8 cellular contexts compared by ENCODE assay signal in genomic region chr19:46601318-46602224, GRCh38. TPM values are rescaled to one million over a fixed set of nuclear protein-coding genes. Genes with fewer than 3 reads are reported as not detected.
DNase-seq lines count a peak whose midpoint lies in the region; ATAC-seq and TF ChIP-seq lines count a peak whose summit lies in the region.

CALM3 (plus strand) TSS chr19:46601330; CDS start chr19:46601435, 105 bp downstream.

- peaks cover 4% of the 10 kb centered on the region for H3K4me1 Mint-ChIP-seq in MCF 10A (ENCODE audit: insufficient read depth, unreplicated experiment)
- peaks cover 64% of the 10 kb centered on the region for H3K4me1 Mint-ChIP-seq in stimulated activated naive CD8-positive, alpha-beta T cell treated with anti-CD3 and anti-CD28 coated beads, Interleukin-15, amount 100 ng/mL, for 72 hours

- DNase-seq in LHCN-M2 (ENCODE audit: low read depth): no peak
- no peak for DNase-seq in MCF 10A (ENCODE audit: unreplicated experiment)
- no peak for DNase-seq in left colon
- no peak for DNase-seq in stimulated activated naive CD8-positive, alpha-beta T cell treated with anti-CD3 and anti-CD28 coated beads, Interleukin-15, amount 100 ng/mL, for 72 hours
- DNase-seq in NCI-H2227 (lab: John Stamatoyannopoulos, UW; ENCODE audit: unreplicated experiment): no peak

- H3K4me1 ChIP-seq in ES-I3 (ENCODE audit: insufficient read depth, low read length): peaks cover 10% of the 10 kb centered on the region; the same call in 1 of the 2 replicates

- no peak for ATAC-seq in left colon
- ATAC-seq in stimulated activated naive CD8-positive, alpha-beta T cell treated with anti-CD3 and anti-CD28 coated beads, Interleukin-15, amount 100 ng/mL, for 72 hours: no peak
- no peak for ATAC-seq in HG02588 (IDR thresholded peaks at IDR 0.05; ENCODE audit: unreplicated experiment)
- no peak for ATAC-seq in GM18909 (IDR thresholded peaks at IDR 0.05; ENCODE audit: poor library complexity, unreplicated experiment)

- no peaks in the 10 kb centered on the region for H3K27me3 Mint-ChIP-seq in MCF 10A (ENCODE audit: insufficient read depth, unreplicated experiment)
- H3K27me3 Mint-ChIP-seq in stimulated activated naive CD8-positive, alpha-beta T cell treated with anti-CD3 and anti-CD28 coated beads, Interleukin-15, amount 100 ng/mL, for 72 hours: no peaks in the 10 kb centered on the region

- TSS peak; percentile 75 for BruUV-seq in MCF 10A (replicated peaks; lab: Mats Ljungman, UMichigan)

- H3K9ac ChIP-seq in ES-I3 (ENCODE audit: low read depth, low read length): peak within 1 kb of the TSS; percentile 100

- peaks cover 25% of the 10 kb centered on the region for H3K36me3 Mint-ChIP-seq in MCF 10A (ENCODE audit: insufficient read depth, unreplicated experiment)

- POLR2A ChIA-PET in MCF 10A (lab: Yijun Ruan, JAX): interaction anchor here (0.5 to 3.5 kb wide), 25 partner anchors 8 to 1156 kb away, joined by 3 to 40 read pairs (median 5); partner anchors contain the start of genes DACT3, PRKD2, SLC1A5 and ZC3H4

- H3K36me3 ChIP-seq in ES-I3 (ENCODE audit: insufficient read depth, low read length): no peaks in the 10 kb centered on the region; the same call in 1 of the 2 replicates

- CTCF ChIA-PET in MCF 10A (lab: Yijun Ruan, JAX): interaction anchor here (0.6 to 2.6 kb wide), 10 partner anchors 12 to 199 kb away, joined by 3 to 14 read pairs (median 4); no protein-coding TSS in a partner anchor

- intact Hi-C loops in MCF 10A (cut with micrococcal nuclease) (loop anchor here (2.0 kb wide), 1 partner anchor 71 kb away; no protein-coding TSS in a partner anchor), left colon (cut with DNase I, micrococcal nuclease) (no loop called here)

- H3K27ac Mint-ChIP-seq in MCF 10A (ENCODE audit: low read depth, unreplicated experiment): peak within 1 kb of the TSS; percentile 100
- peak within 1 kb of the TSS; percentile 100 for H3K27ac Mint-ChIP-seq in stimulated activated naive CD8-positive, alpha-beta T cell treated with anti-CD3 and anti-CD28 coated beads, Interleukin-15, amount 100 ng/mL, for 72 hours

- H3K4me3 Mint-ChIP-seq in MCF 10A (ENCODE audit: unreplicated experiment): peak within 1 kb of the TSS; percentile 96
- peak within 1 kb of the TSS; percentile 99 to 100 for H3K4me3 Mint-ChIP-seq in stimulated activated naive CD8-positive, alpha-beta T cell treated with anti-CD3 and anti-CD28 coated beads, Interleukin-15, amount 100 ng/mL, for 72 hours

- peaks cover 2% of the 10 kb centered on the region; the same call in 1 of the 2 replicates for H3K9me3 ChIP-seq in ES-I3 (ENCODE audit: control insufficient read depth, insufficient read depth, low read length)

- H3K9me3 Mint-ChIP-seq in MCF 10A (ENCODE audit: unreplicated experiment): no peaks in the 10 kb centered on the region
- H3K9me3 Mint-ChIP-seq in stimulated activated naive CD8-positive, alpha-beta T cell treated with anti-CD3 and anti-CD28 coated beads, Interleukin-15, amount 100 ng/mL, for 72 hours: peaks cover 12 to 14% of the 10 kb centered on the region in 2 donors

- no peak for TF ChIP-seq CTCF in MCF 10A (IDR thresholded peaks at IDR 0.05; ENCODE audit: unreplicated experiment)

RNA-seq across cellular contexts. Expression of gene CALM3, which starts in this region (rescaled TPM):
- total RNA-seq in LHCN-M2 (2014; rRNA removed) (247 and 279 TPM in 2 replicates), MCF 10A (2022) (103 and 120 TPM in 2 replicates), left colon (100 to 1,000 TPM; 250 to 278 TPM)
- polyA plus RNA-seq in LHCN-M2 (2012): 387 TPM
